In genomic region chr14:23117371-23118020, GRCh38 we compare ENCODE assay signal across 26 cellular contexts. TPM values are rescaled to one million over a fixed set of nuclear protein-coding genes. Genes with fewer than 3 reads are reported as not detected.
A peak's percentile ranks its signal among the peaks of the same experiment; 100 is the strongest.
DNase-seq lines count a peak whose midpoint lies in the region; TF ChIP-seq lines count a peak whose summit lies in the region.
"Had no signal": no experiment of that assay in that cellular context is flagged by ENCODE, and none has a peak within 500 bp of the region (broad histone marks: within the 10 kb centered on the region; RNA-seq: fewer than 3 reads in every experiment).

No MANE protein-coding gene starts in this region.

- no peak overlapping the region for H4K91ac ChIP-seq in neuronal stem cell (ENCODE audit: low read depth, low read length, poor library complexity)

- H2BK120ac ChIP-seq in neuronal stem cell (ENCODE audit: low read depth, low read length) = no peak overlapping the region

- TF ChIP-seq CTCF in HEK293 (tag by site-specific recombination; IDR thresholded peaks at IDR 0.05) (no peak), GM13977 (IDR thresholded peaks at IDR 0.05; ENCODE audit: extremely low read depth, insufficient read depth, missing control alignments) (no peak)

- intact Hi-C loops in dendritic cell treated with granulocyte-macrophage colony-stimulating factor and Interleukin-4, amounts not matched to agents 40 ng/mL and 50 ng/mL, for 4 days (cut with micrococcal nuclease) = no loop called here

- H3K9me3 ChIP-seq in BLaER1 treated with 17β-estradiol and CSF1 and Interleukin-3, amounts not matched to agents 10 nM and 100 nM (replicated peaks in 1 of 11) = no peaks in the 10 kb centered on the region
- H3K9me3 ChIP-seq in HEK293 (ENCODE audit: control insufficient read depth, insufficient read depth, low read depth, low read length) (no peaks in the 10 kb centered on the region), neuronal stem cell (replicated peaks in 1 of 2; ENCODE audit: control insufficient read depth in 2 of 2, insufficient read depth in 1 of 2, low read depth in 1 of 2, low read length in 2 of 2) (no peaks in the 10 kb centered on the region)
- H3K9me3 ChIP-seq: BE2C, HAP-1, ovary, SJSA1, stomach, uterus had no signal

- H2BK15ac ChIP-seq in neuronal stem cell (ENCODE audit: low read length) = peak overlapping the region; percentile 18

- no peak overlapping the region for H2AFZ ChIP-seq in neuronal stem cell (ENCODE audit: low read length)

- no peaks in the 10 kb centered on the region for H3K36me3 Mint-ChIP-seq in dendritic cell treated with granulocyte-macrophage colony-stimulating factor and Interleukin-4, amounts not matched to agents 40 ng/mL and 50 ng/mL, for 4 days (ENCODE audit: low read depth)

- H3K4me1 ChIP-seq in BLaER1 treated with 17β-estradiol and CSF1 and Interleukin-3, amounts not matched to agents 10 nM and 100 nM = peaks cover 63 to 99% (median 84%) of the 10 kb centered on the region in 10 experiments
- H3K4me1 ChIP-seq in HEK293 (ENCODE audit: control insufficient read depth, insufficient read depth, low read length) = no peaks in the 10 kb centered on the region; the same call in 1 of the 2 replicates
- peaks cover 14 to 18% of the 10 kb centered on the region in 2 donors for H3K4me1 ChIP-seq in neuronal stem cell (ENCODE audit: control insufficient read depth in 2 of 2, insufficient read depth in 1 of 2, low read depth in 1 of 2, low read length in 2 of 2)
- H3K4me1 ChIP-seq: BE2C, HAP-1 had no signal

- in situ Hi-C loops in GM13977 (cut with MboI; ENCODE audit: low pct_unique_long_range_greater_than_20kb, low sequenced_read_pairs, unreplicated experiment) = no loop called here

- H2BK5ac ChIP-seq in neuronal stem cell (ENCODE audit: low read length) = peak overlapping the region; percentile 25

- peak overlapping the region; percentile 84 to 99 (median 94) for H3K4me2 ChIP-seq in BLaER1 treated with 17β-estradiol and CSF1 and Interleukin-3, amounts not matched to agents 10 nM and 100 nM
- H3K4me2 ChIP-seq in neuronal stem cell (ENCODE audit: insufficient read depth, low read length, poor library complexity, severe bottlenecking) = no peak overlapping the region

- peak overlapping the region; percentile 83 for H3K27ac Mint-ChIP-seq in dendritic cell treated with granulocyte-macrophage colony-stimulating factor and Interleukin-4, amounts not matched to agents 40 ng/mL and 50 ng/mL, for 4 days

- H3K18ac ChIP-seq in neuronal stem cell (ENCODE audit: low read length) = peak overlapping the region; percentile 11

- H3K36me3 ChIP-seq in BLaER1 treated with 17β-estradiol and CSF1 and Interleukin-3, amounts not matched to agents 10 nM and 100 nM = no peaks in the 10 kb centered on the region
- H3K36me3 ChIP-seq in HEK293 (ENCODE audit: control insufficient read depth in 2 of 2, insufficient read depth in 1 of 2, low read length in 2 of 2) (no peaks in the 10 kb centered on the region), neuronal stem cell (replicated peaks in 1 of 2; ENCODE audit: control insufficient read depth in 2 of 2, insufficient read depth in 2 of 2, low read length in 2 of 2) (no peaks in the 10 kb centered on the region)
- H3K36me3 ChIP-seq: BE2C, HAP-1, ovary, SJSA1, stomach, uterus had no signal

- peak overlapping the region in 8 of 11 experiments; percentile 75 to 89 (median 82); a peak in 15 of 22 replicates for H3K27ac ChIP-seq in BLaER1 treated with 17β-estradiol and CSF1 and Interleukin-3, amounts not matched to agents 10 nM and 100 nM
- H3K27ac ChIP-seq in HEK293 (ENCODE audit: extremely low read depth, low read depth, low read length) = no peak overlapping the region
- H3K27ac ChIP-seq in neuronal stem cell (replicated peaks; ENCODE audit: low read length) = no peak overlapping the region
- H3K27ac ChIP-seq: ovary, SJSA1, uterus had no signal

- peak overlapping the region; percentile 64 for H3K14ac ChIP-seq in neuronal stem cell (ENCODE audit: low read length)

- H4K20me1 ChIP-seq in BLaER1 treated with 17β-estradiol and CSF1 and Interleukin-3, amounts not matched to agents 10 nM and 100 nM = no peaks in the 10 kb centered on the region

- no peak overlapping the region for H2BK12ac ChIP-seq in neuronal stem cell (ENCODE audit: low read length)

- peaks cover 11% of the 10 kb centered on the region for H3K27me3 Mint-ChIP-seq in dendritic cell treated with granulocyte-macrophage colony-stimulating factor and Interleukin-4, amounts not matched to agents 40 ng/mL and 50 ng/mL, for 4 days

- H3K79me1 ChIP-seq in neuronal stem cell (ENCODE audit: low read depth, low read length) = no peaks in the 10 kb centered on the region

- peak overlapping the region; percentile 68 for H4K8ac ChIP-seq in neuronal stem cell (ENCODE audit: low read depth, low read length)

- DNase-seq in neuronal stem cell (ENCODE audit: low spot score) (no peak), GM13977 (ENCODE audit: low spot score) (no peak), medulla oblongata (ENCODE audit: extremely low spot score) (no peak)
- DNase-seq in activated CD8-positive, alpha-beta memory T cell treated with anti-CD3 and anti-CD28 coated beads, Interleukin-2, amount 50 U/mL, for 48 hours = no peak
- DNase-seq: ACHN; activated CD4-positive, alpha-beta T cell treated with anti-CD3 and anti-CD28 coated beads for 48 hours; activated T-cell treated with anti-CD3 and anti-CD28 coated beads, Interleukin-2, amount 50 U/mL, for 4 hours; BE2C; central memory CD4-positive, alpha-beta T cell; COR-L47; DMS53; left ventricle myocardium superior; NCI-H1092 treated with DMSO at 0.1 percent for 48 hours; NCI-H187; NCI-H446 treated with DMSO at 0.1 percent for 48 hours; ovary; stomach; uterus had no signal

- no peaks in the 10 kb centered on the region for H3K9me3 Mint-ChIP-seq in dendritic cell treated with granulocyte-macrophage colony-stimulating factor and Interleukin-4, amounts not matched to agents 40 ng/mL and 50 ng/mL, for 4 days
- H3K9me3 Mint-ChIP-seq: activated T-cell treated with anti-CD3 and anti-CD28 coated beads, Interleukin-2, amount 50 U/mL, for 4 hours; IgD-negative memory B cell; nephron had no signal

- peaks cover 57% of the 10 kb centered on the region for H3K4me1 Mint-ChIP-seq in dendritic cell treated with granulocyte-macrophage colony-stimulating factor and Interleukin-4, amounts not matched to agents 40 ng/mL and 50 ng/mL, for 4 days (ENCODE audit: low read depth)

- peak overlapping the region in 10 of 11 experiments; percentile 62 to 77 (median 74); a peak in 14 of 22 replicates for H3K9ac ChIP-seq in BLaER1 treated with 17β-estradiol and CSF1 and Interleukin-3, amounts not matched to agents 10 nM and 100 nM
- H3K9ac ChIP-seq in neuronal stem cell (ENCODE audit: low read depth, low read length, poor library complexity) = no peak overlapping the region

- peak overlapping the region; percentile 58 for H3K23ac ChIP-seq in neuronal stem cell (ENCODE audit: low read depth, low read length, poor library complexity)

- H3K4me3 Mint-ChIP-seq in dendritic cell treated with granulocyte-macrophage colony-stimulating factor and Interleukin-4, amounts not matched to agents 40 ng/mL and 50 ng/mL, for 4 days = no peak overlapping the region
- H3K4me3 Mint-ChIP-seq: activated T-cell treated with anti-CD3 and anti-CD28 coated beads, Interleukin-2, amount 50 U/mL, for 4 hours; IgD-negative memory B cell; nephron had no signal

- H3K4ac ChIP-seq in neuronal stem cell (ENCODE audit: low read length) = no peak overlapping the region

- CTCF ChIA-PET in HEK293 (lab: Yijun Ruan, JAX) = interaction anchor here (0.9 to 11.2 kb wide), 4 partner anchors 41 to 122 kb away, joined by 3 to 424 read pairs (median 4); partner anchors contain the start of gene SLC7A8

- H2AK5ac ChIP-seq in neuronal stem cell (ENCODE audit: low read depth, low read length) = peak overlapping the region; percentile 78

- POLR2A ChIA-PET in HEK293 (lab: Yijun Ruan, JAX) = interaction anchor here (0.6 to 1.6 kb wide), 3 partner anchors 22 to 153 kb away, joined by 3 to 11 read pairs (median 5); partner anchors contain the start of genes ACIN1 and C14orf119

- peak overlapping the region in 4 of 10 experiments; percentile 46 to 64 (median 54); a peak in 4 of 20 replicates for H3K4me3 ChIP-seq in BLaER1 treated with 17β-estradiol and CSF1 and Interleukin-3, amounts not matched to agents 10 nM and 100 nM
- H3K4me3 ChIP-seq in HEK293 (ENCODE audit: low read depth, low read length) (no peak overlapping the region), neuronal stem cell (ENCODE audit: low read length in 2 of 2) (no peak overlapping the region)
- H3K4me3 ChIP-seq: HAP-1, ovary, SJSA1, skin epidermis, stomach, uterus had no signal

- WGBS in neuronal stem cell (ENCODE audit: extremely low coverage in 2 of 2, insufficient read length in 2 of 2, insufficient replicate concordance in 1 of 2), 2 donors = no CpG with 5 or more reads among the region's 32 CpGs

- no peaks in the 10 kb centered on the region for H3K27me3 ChIP-seq in BLaER1 treated with 17β-estradiol and CSF1 and Interleukin-3, amounts not matched to agents 10 nM and 100 nM
- no peaks in the 10 kb centered on the region for H3K27me3 ChIP-seq in neuronal stem cell (ENCODE audit: control insufficient read depth in 3 of 3, insufficient read depth in 3 of 3, low read depth in 1 of 3, low read length in 3 of 3)
- H3K27me3 ChIP-seq: ovary, SJSA1, uterus had no signal

TF ChIP-seq in HEK293, 187 proteins besides CTCF, POLR2A, EP300 and RAD21:
- TF ChIP-seq ZNF132 (tag by site-specific recombination; IDR thresholded peaks at IDR 0.05; ENCODE audit: borderline replicate concordance) = no peak
- TF ChIP-seq ZBTB6 (tag by site-specific recombination; IDR thresholded peaks at IDR 0.05) = 0 out of 2 replicates have a peak, but pooled peaks have one; percentile 46

RNA-seq across cellular contexts. Expression of gene CEBPE, which starts 1.6 kb away (rescaled TPM):
- polyA plus RNA-seq in neuronal stem cell (2013, experiment 1 of 2) = not detected
- polyA plus RNA-seq in neuronal stem cell (2013, experiment 2 of 2) = not detected
- polyA plus RNA-seq: IgD-negative memory B cell had no signal

RNA-seq across cellular contexts. Expression of gene CIROP, which starts 12.7 kb away (rescaled TPM):
- polyA plus RNA-seq in neuronal stem cell (2013, experiment 1 of 2) = not detected
- not detected for polyA plus RNA-seq in neuronal stem cell (2013, experiment 2 of 2)
- polyA plus RNA-seq: IgD-negative memory B cell, ovary, stomach had no signal

RNA-seq across cellular contexts. Expression of gene C14orf119, which starts 22.2 kb away (rescaled TPM):
- 21.0 TPM for polyA plus RNA-seq in neuronal stem cell (2013, experiment 1 of 2)
- polyA plus RNA-seq in neuronal stem cell (2013, experiment 2 of 2) = 18.3 TPM

RNA-seq across cellular contexts. Expression of gene ACIN1, which starts 22.6 kb away (rescaled TPM):
- polyA plus RNA-seq in neuronal stem cell (2013, experiment 1 of 2) = 147 TPM
- polyA plus RNA-seq in neuronal stem cell (2013, experiment 2 of 2) = 150 TPM

Comparison
In these comparisons a context has a peak if more than half of its experiments do, and no peak if none do; other contexts are left out.
1. H3K27ac ChIP-seq: peak in BLaER1 treated with 17β-estradiol and CSF1 and Interleukin-3, amounts not matched to agents 10 nM and 100 nM (8 of 11); none in HEK293 (single experiment) and neuronal stem cell (single experiment).